ENCODE assay signal across 8 cellular contexts in genomic region chr1:147599362-147600118, GRCh38. TPM values are rescaled to one million over a fixed set of nuclear protein-coding genes. Genes with fewer than 3 reads are reported as not detected.
DNase-seq lines count a peak whose midpoint lies in the region; ATAC-seq, FAIRE-seq and TF ChIP-seq lines count a peak whose summit lies in the region.

No MANE protein-coding gene starts in this region.

- peaks cover 15% of the 10 kb centered on the region for H3K4me1 ChIP-seq in keratinocyte (ENCODE audit: control insufficient read depth, extremely low read depth, insufficient read depth, low read length)

- H3K4me3 ChIP-seq in keratinocyte (ENCODE audit: control insufficient read depth in 2 of 3, extremely low read depth in 1 of 3, insufficient read depth in 2 of 3, low read depth in 1 of 3, low read length in 3 of 3), result peak overlapping the region; percentile 65 to 84 (median 68)

- FAIRE-seq in keratinocyte (lab: Jason Lieb, UNC), result no peak

- no peaks in the 10 kb centered on the region for H3K9me3 Mint-ChIP-seq in central memory CD8-positive, alpha-beta T cell

- H3K4me1 Mint-ChIP-seq in central memory CD8-positive, alpha-beta T cell, result peaks cover 23% of the 10 kb centered on the region

- H3K9me3 ChIP-seq in keratinocyte (ENCODE audit: control insufficient read depth, low read depth, low read length), result no peaks in the 10 kb centered on the region

- no peaks in the 10 kb centered on the region for H3K9me1 ChIP-seq in keratinocyte (ENCODE audit: control insufficient read depth, extremely low read depth, insufficient read depth, low read length)

- DNase-seq in ACHN (peak; percentile 95), NCI-H345 (lab: John Stamatoyannopoulos, UW) (peak; percentile 100), keratinocyte (ENCODE audit: low read depth, low spot score) (peak; percentile 38)
- peak; percentile 90 for DNase-seq in activated CD4-positive, CD25-positive, alpha-beta regulatory T cell treated with anti-CD3 and anti-CD28 coated beads, Interleukin-2, amount 50 U/mL, for 16 hours (ENCODE audit: low read depth, low spot score)
- peak; percentile 83 to 89 for DNase-seq in central memory CD8-positive, alpha-beta T cell (ENCODE audit: low spot score in 2 of 2)
- DNase-seq in stimulated activated CD4-positive, alpha-beta T cell treated with anti-CD3 and anti-CD28 coated beads, Interleukin-12 subunit alpha, Interleukin-12 subunit beta, amount 100 ng/mL, for 4 hours, result peak; percentile 98

- no peaks in the 10 kb centered on the region for H3K36me3 ChIP-seq in keratinocyte (ENCODE audit: control insufficient read depth in 2 of 2, extremely low read depth in 1 of 2, insufficient read depth in 2 of 2, low read length in 2 of 2)

- peak overlapping the region; percentile 68 for H3K9ac ChIP-seq in keratinocyte (ENCODE audit: control insufficient read depth, extremely low read depth, insufficient read depth, low read length)

- peak overlapping the region; percentile 96 for H2AFZ ChIP-seq in keratinocyte (ENCODE audit: control insufficient read depth, low read length)

- no peaks in the 10 kb centered on the region for H4K20me1 ChIP-seq in keratinocyte (ENCODE audit: control insufficient read depth, extremely low read depth, insufficient read depth, low read length)

- no peaks in the 10 kb centered on the region for H3K79me2 ChIP-seq in keratinocyte (ENCODE audit: control insufficient read depth, insufficient read depth, low read length)

- ATAC-seq in GM19035 (IDR thresholded peaks at IDR 0.05; ENCODE audit: unreplicated experiment) (peak; percentile 80), HG03280 (IDR thresholded peaks at IDR 0.05; ENCODE audit: unreplicated experiment) (peak; percentile 77)
- peak; percentile 87 for ATAC-seq in central memory CD8-positive, alpha-beta T cell (replicated peaks; ENCODE audit: extremely low read depth, poor library complexity, severe bottlenecking)

- peaks cover 4% of the 10 kb centered on the region for H3K36me3 Mint-ChIP-seq in central memory CD8-positive, alpha-beta T cell (ENCODE audit: insufficient read depth)

- peak overlapping the region; percentile 29 for H3K27ac Mint-ChIP-seq in central memory CD8-positive, alpha-beta T cell (ENCODE audit: low read depth)

- H3K4me3 Mint-ChIP-seq in central memory CD8-positive, alpha-beta T cell, result peak overlapping the region; percentile 86

- peak overlapping the region; percentile 96 for H3K4me2 ChIP-seq in keratinocyte (ENCODE audit: control insufficient read depth, extremely low read depth, insufficient read depth, low read depth, low read length)

- dilution Hi-C loops in keratinocyte (cut with MboI; ENCODE audit: extremely low pct_ligation_motif_present, low sequenced_read_pairs), result no loop called here

- no peaks in the 10 kb centered on the region for H3K27me3 Mint-ChIP-seq in central memory CD8-positive, alpha-beta T cell

- TF ChIP-seq CTCF in keratinocyte (optimal IDR thresholded peaks at IDR 0.05 in 1 of 3, IDR thresholded peaks at IDR 0.05 in 1 of 3, conservative IDR thresholded peaks at IDR 0.05 in 1 of 3; ENCODE audit: extremely low read depth in 1 of 3, insufficient read depth in 2 of 3, low read length in 3 of 3), result no peak

- in situ Hi-C loops in ACHN (cut with HindIII; ENCODE audit: low pct_ligation_motif_present, low pct_unique_long_range_greater_than_20kb, low sequenced_read_pairs), result no loop called here

- H3K27me3 ChIP-seq in keratinocyte (ENCODE audit: control insufficient read depth, extremely low read depth, insufficient read depth, low read length), result peaks cover 10% of the 10 kb centered on the region

- H3K27ac ChIP-seq in keratinocyte (ENCODE audit: control insufficient read depth, insufficient read depth, low read length), result peak overlapping the region; percentile 47

RNA-seq across cellular contexts. Expression of gene BCL9, which starts 58.2 kb away (rescaled TPM):
- 1.5 to 7.9 TPM (median 3.2 TPM) in 3 replicates for polyA plus RNA-seq in keratinocyte
- 2.3 TPM for polyA plus RNA-seq in keratinocyte (2011; ENCODE audit: low read depth)
- polyA plus RNA-seq in keratinocyte (2011; cell fraction: cytosol; rRNA removed), result 4.6 and 4.8 TPM in 2 replicates
- polyA plus RNA-seq in keratinocyte (2011; cell fraction: nucleus; rRNA removed), result 8.4 and 10.0 TPM in 2 replicates
- polyA plus RNA-seq in keratinocyte (2012; ENCODE audit: low replicate concordance), result 2.2 and 7.7 TPM in 2 replicates
- polyA minus RNA-seq in keratinocyte, result 2.7 to 9.2 TPM (median 2.8 TPM) in 3 replicates
- 5.8 TPM for polyA minus RNA-seq in keratinocyte (2011; cell fraction: cytosol; rRNA and poly(A)+ RNA removed)
- 3.2 and 7.8 TPM in 2 replicates for polyA minus RNA-seq in keratinocyte (2011; cell fraction: nucleus; rRNA and poly(A)+ RNA removed)

Comparison
In these comparisons a context has a peak if more than half of its experiments do, and no peak if none do; other contexts are left out.
1. Peak in every context shown above with its lines: DNase-seq, ATAC-seq, H3K4me3 ChIP-seq and H3K27ac ChIP-seq.
2. DNase-seq: peak in every context shown above with its lines; median percentile 100 in NCI-H345; 98 in stimulated activated CD4-positive, alpha-beta T cell treated with anti-CD3 and anti-CD28 coated beads, Interleukin-12 subunit alpha, Interleukin-12 subunit beta, amount 100 ng/mL, for 4 hours; 95 in ACHN; 90 in activated CD4-positive, CD25-positive, alpha-beta regulatory T cell treated with anti-CD3 and anti-CD28 coated beads, Interleukin-2, amount 50 U/mL, for 16 hours; 86 in central memory CD8-positive, alpha-beta T cell; 38 in keratinocyte.